Comparison of ENCODE assay signal across 15 cellular contexts in the genomic region with DNA sequence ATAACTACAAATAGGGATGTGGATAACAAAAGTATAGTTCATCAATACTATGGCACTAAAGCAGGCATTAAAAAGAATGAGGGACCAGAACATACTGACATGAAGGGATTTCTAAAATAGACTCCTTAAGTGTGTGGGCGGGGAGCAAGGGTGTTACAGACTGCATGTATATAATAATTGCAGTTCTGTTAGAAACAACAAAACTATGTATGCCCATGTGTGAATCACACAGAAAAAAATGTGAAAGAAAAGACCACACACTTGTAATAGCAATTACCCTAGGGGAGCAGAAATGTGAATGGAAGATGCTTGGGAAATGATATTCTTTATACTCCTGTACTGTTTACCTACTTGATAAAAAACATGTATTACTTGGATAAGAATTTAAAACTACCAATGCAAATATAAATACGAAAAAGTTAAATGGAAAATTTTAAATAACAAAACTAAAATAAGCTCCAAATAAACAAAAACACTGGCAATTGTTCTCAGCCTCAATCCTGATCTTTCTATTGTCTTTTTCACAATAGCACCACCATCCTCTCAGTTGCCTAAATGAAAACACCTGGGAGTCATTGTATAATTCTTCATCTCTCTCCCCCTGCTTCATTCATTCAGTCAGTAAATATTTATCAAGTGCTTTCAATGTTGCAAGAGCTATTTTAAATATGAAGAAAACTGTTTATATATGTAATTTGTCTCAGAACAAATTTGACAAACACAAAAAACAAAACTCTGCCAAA.
DNase-seq lines count a peak whose midpoint lies in the region; ATAC-seq and TF ChIP-seq lines count a peak whose summit lies in the region.
"Had no signal": no experiment of that assay in that cellular context is flagged by ENCODE, and none has a peak within 500 bp of the region (broad histone marks: within the 10 kb centered on the region; RNA-seq: fewer than 3 reads in every experiment).

No MANE protein-coding gene starts in this region.

- H3K36me3 ChIP-seq in HUES64 (ENCODE audit: insufficient read depth, low read length) (no peaks in the 10 kb centered on the region), brain microvascular endothelial cell (replicated peaks) (peaks cover 2% of the 10 kb centered on the region), iPS-18a (ENCODE audit: control insufficient read depth, low read depth, low read length) (no peaks in the 10 kb centered on the region), hepatocyte (replicated peaks; ENCODE audit: insufficient read depth, low read depth) (peaks cover 3% of the 10 kb centered on the region)

- H3K79me2 ChIP-seq in hepatocyte: no peaks in the 10 kb centered on the region

- intact Hi-C loops in Right ventricle myocardium inferior (cut with DNase I): no loop called here

- WGBS in HUES64: 88% methylated on average over 1 of the region's 2 CpGs
- 67% methylated on average over 2 of the region's 2 CpGs for WGBS in hepatocyte (ENCODE audit: low lambda C conversion rate, missing lambda C conversion rate)

- TF ChIP-seq CTCF in brain microvascular endothelial cell (IDR thresholded peaks at IDR 0.05; ENCODE audit: low read depth, low read length, missing control alignments): no peak
- no peak for TF ChIP-seq CTCF in hepatocyte (IDR thresholded peaks at IDR 0.05; ENCODE audit: poor library complexity)

- no peaks in the 10 kb centered on the region for H4K20me1 ChIP-seq in hepatocyte (ENCODE audit: insufficient read depth, poor library complexity, severe bottlenecking)

- no peak overlapping the region for H2AFZ ChIP-seq in hepatocyte

- no peak overlapping the region for H3K4me2 ChIP-seq in hepatocyte

- H3K4me3 ChIP-seq in HUES64 (ENCODE audit: low read length) (no peak overlapping the region; the same call in 1 of the 2 replicates), brain microvascular endothelial cell (ENCODE audit: low read depth, low read length) (no peak overlapping the region), iPS-18a (ENCODE audit: low read length) (peak overlapping the region; percentile 20), hepatocyte (no peak overlapping the region)

- H3K9me2 ChIP-seq in hepatocyte (replicated peaks; ENCODE audit: insufficient read depth): no peaks in the 10 kb centered on the region

- H3K9me3 ChIP-seq in HUES64 (ENCODE audit: insufficient read depth, low read depth, low read length) (peaks cover 6% of the 10 kb centered on the region; the same call in 1 of the 2 replicates), iPS-18a (ENCODE audit: control insufficient read depth, low read depth, low read length) (no peaks in the 10 kb centered on the region), hepatocyte (ENCODE audit: low read depth) (peaks cover 18% of the 10 kb centered on the region)

- no peaks in the 10 kb centered on the region for H3K27me3 ChIP-seq in HUES64 (ENCODE audit: insufficient read depth, low read length)
- H3K27me3 ChIP-seq in brain microvascular endothelial cell (replicated peaks): no peaks in the 10 kb centered on the region
- H3K27me3 ChIP-seq in iPS-18a (ENCODE audit: control insufficient read depth, insufficient read depth, low read length): peaks cover 50% of the 10 kb centered on the region
- no peaks in the 10 kb centered on the region for H3K27me3 ChIP-seq in hepatocyte

- in situ Hi-C loops in brain microvascular endothelial cell (cut with HindIII; ENCODE audit: low pct_ligation_motif_present, low sequenced_read_pairs): no loop called here

- ATAC-seq in GM18511 (IDR thresholded peaks at IDR 0.05; ENCODE audit: unreplicated experiment) (no peak), Right ventricle myocardium inferior (no peak)
- ATAC-seq: T-cell had no signal

- peaks cover 29% of the 10 kb centered on the region for H3K4me1 ChIP-seq in HUES64 (ENCODE audit: insufficient read depth, low read length)
- H3K4me1 ChIP-seq in iPS-18a (ENCODE audit: control insufficient read depth, low read depth, low read length): peaks cover 25% of the 10 kb centered on the region
- no peaks in the 10 kb centered on the region for H3K4me1 ChIP-seq in hepatocyte (ENCODE audit: insufficient read depth)

- peak; percentile 4 for DNase-seq in COLO829 (ENCODE audit: low spot score)
- peak; percentile 7 for DNase-seq in brain microvascular endothelial cell
- no peak for DNase-seq in amygdala (lab: John Stamatoyannopoulos, UW)
- no peak for DNase-seq in hepatocyte (ENCODE audit: low spot score)
- DNase-seq in Right ventricle myocardium inferior (ENCODE audit: missing footprints): no peak
- DNase-seq: activated CD8-positive, alpha-beta memory T cell treated with anti-CD3 and anti-CD28 coated beads, Interleukin-2, amount 50 U/mL, for 4 hours; activated naive CD4-positive, alpha-beta T cell treated with anti-CD3 and anti-CD28 coated beads for 36 hours; cerebellar nuclear complex; DMS153; NCI-H1092; NCI-H446; T-cell had no signal

- H3K27ac ChIP-seq in HUES64 (ENCODE audit: low read depth, low read length) (peak overlapping the region; percentile 80; the same call in 1 of the 2 replicates), brain microvascular endothelial cell (no peak overlapping the region), iPS-18a (ENCODE audit: low read length) (no peak overlapping the region), hepatocyte (no peak overlapping the region)

- H3K9ac ChIP-seq in HUES64 (ENCODE audit: low read depth, low read length) (no peak overlapping the region), iPS-18a (ENCODE audit: low read length) (no peak overlapping the region)

Comparison
In these comparisons a context has a peak if more than half of its experiments do, and no peak if none do; other contexts are left out.
1. DNase-seq: peak in COLO829 (single experiment) and brain microvascular endothelial cell (single experiment); none in amygdala (0 of 56), hepatocyte (single experiment) and Right ventricle myocardium inferior (single experiment).